ENCODE assay signal across 8 cellular contexts in genomic region chr3:126083511-126083912, GRCh38. TPM values are rescaled to one million over a fixed set of nuclear protein-coding genes. Genes with fewer than 3 reads are reported as not detected.
DNase-seq lines count a peak whose midpoint lies in the region; ATAC-seq, FAIRE-seq and TF ChIP-seq lines count a peak whose summit lies in the region.

No MANE protein-coding gene starts in this region.

- intact Hi-C loops in left lung (cut with DNase I), result no loop called here

- no peak for TF ChIP-seq CTCF in left lung (IDR thresholded peaks at IDR 0.05)

- H3K27ac ChIP-seq in left lung, result peak overlapping the region; percentile 71 to 84

- FAIRE-seq in HTR-8/SVneo (lab: Jason Lieb, UNC), result no peak

- peaks cover 0 to 17% of the 10 kb centered on the region in 2 donors for H3K4me1 ChIP-seq in left lung

- H3K36me3 ChIP-seq in left lung, result no peaks in the 10 kb centered on the region

- no peaks in the 10 kb centered on the region for H3K9me3 ChIP-seq in left lung

- ATAC-seq in GM21423 (IDR thresholded peaks at IDR 0.05; ENCODE audit: unreplicated experiment), result peak; percentile 35
- peak; percentile 71 for ATAC-seq in left lung

- DNase-seq in EL (peak; percentile 46), HTR-8/SVneo (ENCODE audit: insufficient read length, low spot score) (peak; percentile 53), SW480 (ENCODE audit: low spot score) (peak; percentile 56), left lung (no peak), inferior parietal cortex (ENCODE audit: extremely low spot score) (no peak)
- DNase-seq in central memory CD4-positive, alpha-beta T cell, result peak; percentile 19
- DNase-seq in stimulated activated CD8-positive, alpha-beta memory T cell treated with anti-CD3 and anti-CD28 coated beads, Interleukin-15, amount 100 ng/mL, for 48 hours (ENCODE audit: low read depth in 2 of 2), result peak; percentile 19 to 21

- no peaks in the 10 kb centered on the region for H3K27me3 ChIP-seq in left lung

- peak overlapping the region; percentile 59 to 70 for H3K4me3 ChIP-seq in left lung

RNA-seq across cellular contexts. Expression of gene SLC41A3, which starts 0.4 kb away (rescaled TPM):
- total RNA-seq in left lung, result 10 to 100 TPM; 35.1 to 48.6 TPM

Comparison
In these comparisons a context has a peak if more than half of its experiments do, and no peak if none do; other contexts are left out.
1. DNase-seq: peak in EL (single experiment), HTR-8/SVneo (single experiment), SW480 (single experiment), central memory CD4-positive, alpha-beta T cell (single experiment) and stimulated activated CD8-positive, alpha-beta memory T cell treated with anti-CD3 and anti-CD28 coated beads, Interleukin-15, amount 100 ng/mL, for 48 hours (2 of 2); none in left lung (0 of 2) and inferior parietal cortex (single experiment).